8 cellular contexts compared by ENCODE assay signal in genomic region chr2:220499281-220499680, GRCh38.
DNase-seq lines count a peak whose midpoint lies in the region; TF ChIP-seq lines count a peak whose summit lies in the region.

No MANE protein-coding gene starts in this region.

- dilution Hi-C loops in mammary epithelial cell (cut with HindIII; ENCODE audit: low sequenced_read_pairs): no loop called here

- H3K4me1 ChIP-seq in mammary epithelial cell (ENCODE audit: insufficient read depth, low read length) (no peaks in the 10 kb centered on the region), sigmoid colon (no peaks in the 10 kb centered on the region)

- no peaks in the 10 kb centered on the region for H3K4me1 Mint-ChIP-seq in activated naive CD4-positive, alpha-beta T cell treated with anti-CD3 and anti-CD28 coated beads for 36 hours (ENCODE audit: low read depth)

- H3K9me3 ChIP-seq in mammary epithelial cell (replicated peaks; ENCODE audit: insufficient read depth, low read length) (no peaks in the 10 kb centered on the region), sigmoid colon (no peaks in the 10 kb centered on the region)

- CTCF ChIA-PET in mammary epithelial cell (lab: Charles Lee; ENCODE audit: low non-redundant PET): no interaction called here
- CTCF ChIA-PET in activated naive CD4-positive, alpha-beta T cell treated with anti-CD3 and anti-CD28 coated beads for 36 hours (lab: Charles Lee): no interaction called here

- H3K36me3 ChIP-seq in mammary epithelial cell (ENCODE audit: insufficient read depth, low read length) (no peaks in the 10 kb centered on the region), sigmoid colon (no peaks in the 10 kb centered on the region)

- H3K27ac ChIP-seq in mammary epithelial cell (ENCODE audit: insufficient read depth, low read depth, low read length): no peak overlapping the region
- H3K27ac ChIP-seq in sigmoid colon: no peak overlapping the region

- no peak overlapping the region for H3K27ac Mint-ChIP-seq in activated naive CD4-positive, alpha-beta T cell treated with anti-CD3 and anti-CD28 coated beads for 36 hours

- intact Hi-C loops in mammary epithelial cell (cut with micrococcal nuclease) (no loop called here), sigmoid colon (cut with DNase I) (no loop called here)
- intact Hi-C loops in activated naive CD4-positive, alpha-beta T cell treated with anti-CD3 and anti-CD28 coated beads for 36 hours (cut with micrococcal nuclease): no loop called here

- no peak overlapping the region for H3K4me3 Mint-ChIP-seq in activated naive CD4-positive, alpha-beta T cell treated with anti-CD3 and anti-CD28 coated beads for 36 hours

- TF ChIP-seq CTCF in mammary epithelial cell (conservative IDR thresholded peaks at IDR 0.05 in 1 of 2, IDR thresholded peaks at IDR 0.05 in 1 of 2; ENCODE audit: extremely low read depth in 1 of 2, insufficient read depth in 1 of 2, low read depth in 1 of 2, low read length in 2 of 2) (no peak), sigmoid colon (IDR thresholded peaks at IDR 0.05) (no peak)

- H3K4me3 ChIP-seq in mammary epithelial cell (replicated peaks in 1 of 3; ENCODE audit: insufficient read depth in 1 of 3, low read depth in 2 of 3, low read length in 3 of 3) (no peak overlapping the region), sigmoid colon (no peak overlapping the region)

- no peak for TF ChIP-seq POLR2A in sigmoid colon (IDR thresholded peaks at IDR 0.05)

- DNase-seq in Caki2 (ENCODE audit: low read depth) (peak; percentile 4), LHCN-M2 (ENCODE audit: low read depth) (peak; percentile 81), mammary epithelial cell (peak; percentile 45), medulla oblongata (ENCODE audit: extremely low spot score) (peak; percentile 17), SK-N-DZ (ENCODE audit: low spot score) (no peak), NCI-H526 treated with DMSO at 0.1 percent for 48 hours (lab: John Stamatoyannopoulos, UW) (no peak), sigmoid colon (no peak)
- no peak for DNase-seq in activated naive CD4-positive, alpha-beta T cell treated with anti-CD3 and anti-CD28 coated beads for 36 hours

- H3K4me2 ChIP-seq in mammary epithelial cell (ENCODE audit: insufficient read depth, low read depth, low read length): no peak overlapping the region

- H3K79me2 ChIP-seq in mammary epithelial cell (ENCODE audit: insufficient read depth, low read length): no peaks in the 10 kb centered on the region

- H2AFZ ChIP-seq in mammary epithelial cell (ENCODE audit: low read depth, low read length): peak overlapping the region; percentile 75

- H3K27me3 Mint-ChIP-seq in activated naive CD4-positive, alpha-beta T cell treated with anti-CD3 and anti-CD28 coated beads for 36 hours (ENCODE audit: low read depth): peaks cover 4% of the 10 kb centered on the region

- in situ Hi-C loops in Caki2 (cut with HindIII; ENCODE audit: low pct_unique_long_range_greater_than_20kb, low sequenced_read_pairs): no loop called here
- in situ Hi-C loops in mammary epithelial cell (cut with MboI; ENCODE audit: low sequenced_read_pairs in 2 of 2): no loop called here

- H3K36me3 Mint-ChIP-seq in activated naive CD4-positive, alpha-beta T cell treated with anti-CD3 and anti-CD28 coated beads for 36 hours (ENCODE audit: low read depth): no peaks in the 10 kb centered on the region

- TF ChIP-seq EP300 in sigmoid colon (IDR thresholded peaks at IDR 0.05): no peak

- peaks cover 2% of the 10 kb centered on the region for H3K9me3 Mint-ChIP-seq in activated naive CD4-positive, alpha-beta T cell treated with anti-CD3 and anti-CD28 coated beads for 36 hours

- no peak overlapping the region for H3K9ac ChIP-seq in mammary epithelial cell (ENCODE audit: insufficient read depth, low read length)

- H4K20me1 ChIP-seq in mammary epithelial cell (ENCODE audit: insufficient read depth, low read length): no peaks in the 10 kb centered on the region

- no TSS peak for BruUV-seq in mammary epithelial cell (replicated peaks; lab: Mats Ljungman, UMichigan)

- no peaks in the 10 kb centered on the region for H3K27me3 ChIP-seq in mammary epithelial cell (ENCODE audit: insufficient read depth, low read length)
- H3K27me3 ChIP-seq in sigmoid colon: no peaks in the 10 kb centered on the region

- 52% methylated on average over 2 of the region's 2 CpGs for WGBS in mammary epithelial cell (ENCODE audit: low coverage, missing lambda C conversion rate)
- 29 to 61% methylated on average over 2 of the region's 2 CpGs for WGBS in sigmoid colon, 2 donors

Comparison
In these comparisons a context has a peak if more than half of its experiments do, and no peak if none do; other contexts are left out.
1. DNase-seq: peak in Caki2 (single experiment), LHCN-M2 (single experiment), mammary epithelial cell (single experiment) and medulla oblongata (single experiment); none in SK-N-DZ (single experiment), NCI-H526 treated with DMSO at 0.1 percent for 48 hours (single experiment), sigmoid colon (single experiment) and activated naive CD4-positive, alpha-beta T cell treated with anti-CD3 and anti-CD28 coated beads for 36 hours (single experiment).